Comparison of ENCODE assay signal across 21 cellular contexts in genomic region chr2:45285791-45286390, GRCh38.
DNase-seq lines count a peak whose midpoint lies in the region; ATAC-seq and TF ChIP-seq lines count a peak whose summit lies in the region.
"Had no signal": no experiment of that assay in that cellular context is flagged by ENCODE, and none has a peak within 500 bp of the region (broad histone marks: within the 10 kb centered on the region; RNA-seq: fewer than 3 reads in every experiment).

No MANE protein-coding gene starts in this region.

- ATAC-seq in heart right ventricle, result no peak
- ATAC-seq: Panc1, SK-N-SH treated with all-trans-retinoic acid at 6 μM for 48 hours had no signal

- H3K9me3 ChIP-seq in BE2C (peaks cover 6% of the 10 kb centered on the region), osteoblast (ENCODE audit: low read depth, low read length) (no peaks in the 10 kb centered on the region), heart right ventricle (peaks cover 0 to 5% (median 0%) of the 10 kb centered on the region in 11 donors)
- H3K9me3 ChIP-seq: MG63 had no signal

- H3K4me2 ChIP-seq in osteoblast (ENCODE audit: insufficient read depth, low read length), result no peak overlapping the region

- H4K20me1 ChIP-seq in osteoblast (ENCODE audit: insufficient read depth, low read length), result no peaks in the 10 kb centered on the region

- WGBS in heart right ventricle, 2 donors, result 81% methylated on average over 4 of the region's 4 CpGs

- peak overlapping the region; percentile 64 for H3K27ac Mint-ChIP-seq in chondrocyte (ENCODE audit: unreplicated experiment)
- no peak overlapping the region for H3K27ac Mint-ChIP-seq in nephron progenitor cell
- H3K27ac Mint-ChIP-seq: B cell; CD4-positive, CD25-positive, alpha-beta regulatory T cell; H9; HFFc6; IgD-negative memory B cell had no signal

- H3K36me3 Mint-ChIP-seq in chondrocyte (ENCODE audit: low read depth) (peaks cover 1% of the 10 kb centered on the region), nephron progenitor cell (ENCODE audit: low read depth) (no peaks in the 10 kb centered on the region)
- H3K36me3 Mint-ChIP-seq: CD4-positive, CD25-positive, alpha-beta regulatory T cell; IgD-negative memory B cell had no signal

- no peaks in the 10 kb centered on the region for H3K36me3 ChIP-seq in BE2C
- no peaks in the 10 kb centered on the region for H3K36me3 ChIP-seq in osteoblast (ENCODE audit: insufficient read depth, low read length)
- H3K36me3 ChIP-seq in heart right ventricle, result no peaks in the 10 kb centered on the region
- H3K36me3 ChIP-seq: MG63 had no signal

- H3K4me3 Mint-ChIP-seq in chondrocyte (ENCODE audit: unreplicated experiment) (no peak overlapping the region), nephron progenitor cell (no peak overlapping the region)
- H3K4me3 Mint-ChIP-seq: B cell; CD4-positive, CD25-positive, alpha-beta regulatory T cell; H9; HFFc6; IgD-negative memory B cell had no signal

- H3K27me3 ChIP-seq in BE2C (no peaks in the 10 kb centered on the region), osteoblast (ENCODE audit: insufficient read depth, low read length) (no peaks in the 10 kb centered on the region), heart right ventricle (peaks cover 0 to 8% (median 4%) of the 10 kb centered on the region in 7 donors)
- H3K27me3 ChIP-seq: MG63 had no signal

- peak; percentile 59 for DNase-seq in BE2C
- peak; percentile 47 for DNase-seq in NCI-H226
- DNase-seq in chondrocyte (ENCODE audit: low spot score), result no peak
- DNase-seq in osteoblast (ENCODE audit: insufficient read length, low spot score, missing footprints), result no peak
- DNase-seq in COLO668 (lab: John Stamatoyannopoulos, UW; ENCODE audit: unreplicated experiment), result no peak
- DNase-seq in heart right ventricle, result no peak
- DNase-seq in nephron progenitor cell, result no peak
- DNase-seq in activated T-cell treated with anti-CD3 and anti-CD28 coated beads, Interleukin-2, amount 50 U/mL, for 48 hours, result no peak
- DNase-seq: CD4-positive, CD25-positive, alpha-beta regulatory T cell; COR-L47; DMS79; H9; HFFc6; MG63; NCI-H1436; NCI-H187 treated with DMSO at 0.1 percent for 48 hours; NCI-H510A had no signal

- no peak overlapping the region for H2AFZ ChIP-seq in osteoblast (ENCODE audit: low read length)

- H3K4me1 Mint-ChIP-seq in chondrocyte (ENCODE audit: low read depth), result peaks cover 70% of the 10 kb centered on the region
- peaks cover 56% of the 10 kb centered on the region for H3K4me1 Mint-ChIP-seq in nephron progenitor cell
- H3K4me1 Mint-ChIP-seq: B cell; CD4-positive, CD25-positive, alpha-beta regulatory T cell had no signal

- intact Hi-C loops in heart right ventricle (cut with DNase I), result no loop called here

- H3K9me3 Mint-ChIP-seq in chondrocyte (ENCODE audit: low read depth) (peaks cover 11% of the 10 kb centered on the region), nephron progenitor cell (peaks cover 16% of the 10 kb centered on the region)
- H3K9me3 Mint-ChIP-seq: HFFc6, IgD-negative memory B cell had no signal

- H3K79me2 ChIP-seq in osteoblast (ENCODE audit: insufficient read depth, low read length), result no peaks in the 10 kb centered on the region

- TF ChIP-seq CTCF in BE2C (IDR thresholded peaks at IDR 0.05; ENCODE audit: low read depth, low read length) (no peak), chondrocyte (IDR thresholded peaks at IDR 0.05) (no peak), osteoblast (IDR thresholded peaks at IDR 0.05; ENCODE audit: extremely low read depth, low read depth, low read length) (no peak), heart right ventricle (IDR thresholded peaks at IDR 0.05) (no peak), nephron progenitor cell (IDR thresholded peaks at IDR 0.05) (no peak)

- H3K4me3 ChIP-seq in BE2C (ENCODE audit: low read depth, low read length) (no peak overlapping the region), osteoblast (ENCODE audit: insufficient read depth, low read length) (no peak overlapping the region), heart right ventricle (no peak overlapping the region)
- H3K4me3 ChIP-seq: MG63 had no signal

- H3K4me1 ChIP-seq in BE2C (peaks cover 3% of the 10 kb centered on the region; the same call in 1 of the 2 replicates), osteoblast (ENCODE audit: insufficient read depth, low read length) (peaks cover 39% of the 10 kb centered on the region), heart right ventricle (no peaks in the 10 kb centered on the region)

- H3K27ac ChIP-seq in osteoblast (ENCODE audit: low read depth, low read length) (peak overlapping the region; percentile 76), heart right ventricle (no peak overlapping the region)

- H3K27me3 Mint-ChIP-seq in chondrocyte (ENCODE audit: low read depth) (no peaks in the 10 kb centered on the region), nephron progenitor cell (ENCODE audit: low read depth, poor library complexity) (peaks cover 18% of the 10 kb centered on the region)
- H3K27me3 Mint-ChIP-seq: IgD-negative memory B cell had no signal

Comparison
In these comparisons a context has a peak if more than half of its experiments do, and no peak if none do; other contexts are left out.
1. DNase-seq: peak in BE2C (single experiment) and NCI-H226 (single experiment); none in chondrocyte (single experiment), osteoblast (single experiment), COLO668 (single experiment), heart right ventricle (0 of 2), nephron progenitor cell (single experiment) and activated T-cell treated with anti-CD3 and anti-CD28 coated beads, Interleukin-2, amount 50 U/mL, for 48 hours (0 of 2).